In the genomic region with DNA sequence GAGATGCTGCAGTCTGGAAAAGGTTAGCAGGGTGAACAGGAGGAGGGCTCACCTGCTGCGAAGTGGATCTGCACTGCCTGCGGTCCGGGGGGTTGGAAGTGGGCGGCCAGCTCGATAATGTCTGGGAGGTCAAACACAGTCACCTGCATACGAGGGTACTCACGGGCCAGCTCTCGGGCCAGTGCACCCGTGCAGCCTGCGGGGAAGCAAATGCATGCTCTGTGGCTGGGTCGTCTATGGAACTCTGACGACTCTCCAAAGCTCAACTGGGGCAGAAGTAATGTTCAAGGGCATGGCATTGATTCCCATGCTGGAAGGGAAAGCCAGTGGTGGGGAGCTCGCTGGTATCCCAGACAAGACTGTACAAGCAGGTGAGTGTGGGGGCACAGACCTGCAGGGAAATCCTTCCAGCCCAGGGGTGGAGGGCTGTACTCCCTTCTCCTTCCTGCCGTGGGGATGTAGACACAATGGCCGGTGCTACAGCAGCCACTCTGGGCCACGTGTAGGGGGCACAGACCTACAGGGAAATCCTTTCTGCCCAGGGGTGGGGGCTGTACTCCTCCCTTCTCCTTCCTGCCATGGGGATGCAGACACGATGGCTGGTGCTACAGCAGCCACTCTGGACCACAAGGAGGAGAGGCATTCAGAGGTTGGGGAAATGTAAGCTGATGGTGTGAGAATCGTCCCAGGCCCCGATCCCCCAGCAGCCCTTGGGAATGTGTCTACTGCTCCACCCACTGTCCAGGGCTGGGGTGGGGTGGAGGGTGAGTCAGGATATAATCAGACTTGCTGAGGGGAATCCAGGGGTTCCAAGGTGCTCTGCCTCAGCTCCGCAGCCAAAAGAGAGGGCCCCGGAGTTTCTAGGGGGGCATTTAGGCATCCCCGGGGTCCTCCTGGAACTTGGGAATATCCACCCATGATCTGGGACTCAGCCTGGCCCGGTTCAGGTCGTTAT, we compare ENCODE assay signal across 2 cellular contexts.
TF ChIP-seq lines count a peak whose summit lies in the region.

No MANE protein-coding gene starts in this region.

TF ChIP-seq in HEK293, 187 proteins besides CTCF, POLR2A, EP300 and RAD21:
- TF ChIP-seq ZSCAN23 (tag by site-specific recombination; IDR thresholded peaks at IDR 0.05) (0 out of 2 replicates have a peak, but pooled peaks have one; percentile 50), SETDB1 (IDR thresholded peaks at IDR 0.05; ENCODE audit: insufficient read length, low read length) (peak; percentile 67), ZEB2 (tag by site-specific recombination; IDR thresholded peaks at IDR 0.05) (no peak), SP7 (tag by site-specific recombination; IDR thresholded peaks at IDR 0.05) (0 out of 2 replicates have a peak, but pooled peaks have one; percentile 27), KLF8 (tag by site-specific recombination; IDR thresholded peaks at IDR 0.05) (peak; percentile 64), ZNF501 (tag by site-specific recombination; IDR thresholded peaks at IDR 0.05) (no peak), ZNF629 (tag by site-specific recombination; IDR thresholded peaks at IDR 0.05) (0 out of 2 replicates have a peak, but pooled peaks have one; percentile 23), ZXDB (tag by site-specific recombination; IDR thresholded peaks at IDR 0.05) (0 out of 2 replicates have a peak, but pooled peaks have one; percentile 26), TRIM28 (IDR thresholded peaks at IDR 0.05; ENCODE audit: borderline replicate concordance, low read length) (peak; percentile 92; the same call in 1 of the 2 replicates), ZNF555 (tag by site-specific recombination; conservative IDR thresholded peaks at IDR 0.05) (no peak), ZNF529 (tag by site-specific recombination; IDR thresholded peaks at IDR 0.05; ENCODE audit: insufficient replicate concordance) (peak; percentile 13), MEIS1 (CRISPR knock-in tag; IDR thresholded peaks at IDR 0.05; ENCODE audit: borderline replicate concordance) (no peak)
- TF ChIP-seq, protein P1, sequence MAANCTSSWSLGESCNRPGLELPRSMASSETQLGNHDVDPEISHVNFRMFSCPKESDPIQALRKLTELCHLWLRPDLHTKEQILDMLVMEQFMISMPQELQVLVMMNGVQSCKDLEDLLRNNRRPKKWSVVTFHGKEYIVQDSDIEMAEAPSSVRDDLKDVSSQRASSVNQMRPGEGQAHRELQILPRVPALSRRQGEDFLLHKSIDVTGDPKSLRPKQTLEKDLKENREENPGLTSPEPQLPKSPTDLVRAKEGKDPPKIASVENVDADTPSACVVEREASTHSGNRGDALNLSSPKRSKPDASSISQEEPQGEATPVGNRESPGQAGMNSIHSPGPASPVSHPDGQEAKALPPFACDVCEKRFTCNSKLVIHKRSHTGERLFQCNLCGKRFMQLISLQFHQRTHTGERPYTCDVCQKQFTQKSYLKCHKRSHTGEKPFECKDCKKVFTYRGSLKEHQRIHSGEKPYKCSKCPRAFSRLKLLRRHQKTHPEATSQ (tag by site-specific recombination; IDR thresholded peaks at IDR 0.05) = 0 out of 2 replicates have a peak, but pooled peaks have one; percentile 70
- TF ChIP-seq, protein P2, sequence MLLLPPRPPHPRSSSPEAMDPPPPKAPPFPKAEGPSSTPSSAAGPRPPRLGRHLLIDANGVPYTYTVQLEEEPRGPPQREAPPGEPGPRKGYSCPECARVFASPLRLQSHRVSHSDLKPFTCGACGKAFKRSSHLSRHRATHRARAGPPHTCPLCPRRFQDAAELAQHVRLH (tag by site-specific recombination; IDR thresholded peaks at IDR 0.05) = peak; percentile 91
- TF ChIP-seq, protein P3, sequence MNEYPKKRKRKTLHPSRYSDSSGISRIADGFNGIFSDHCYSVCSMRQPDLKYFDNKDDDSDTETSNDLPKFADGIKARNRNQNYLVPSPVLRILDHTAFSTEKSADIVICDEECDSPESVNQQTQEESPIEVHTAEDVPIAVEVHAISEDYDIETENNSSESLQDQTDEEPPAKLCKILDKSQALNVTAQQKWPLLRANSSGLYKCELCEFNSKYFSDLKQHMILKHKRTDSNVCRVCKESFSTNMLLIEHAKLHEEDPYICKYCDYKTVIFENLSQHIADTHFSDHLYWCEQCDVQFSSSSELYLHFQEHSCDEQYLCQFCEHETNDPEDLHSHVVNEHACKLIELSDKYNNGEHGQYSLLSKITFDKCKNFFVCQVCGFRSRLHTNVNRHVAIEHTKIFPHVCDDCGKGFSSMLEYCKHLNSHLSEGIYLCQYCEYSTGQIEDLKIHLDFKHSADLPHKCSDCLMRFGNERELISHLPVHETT (tag by site-specific recombination; IDR thresholded peaks at IDR 0.05) = peak; percentile 60
- TF ChIP-seq, protein P4, sequence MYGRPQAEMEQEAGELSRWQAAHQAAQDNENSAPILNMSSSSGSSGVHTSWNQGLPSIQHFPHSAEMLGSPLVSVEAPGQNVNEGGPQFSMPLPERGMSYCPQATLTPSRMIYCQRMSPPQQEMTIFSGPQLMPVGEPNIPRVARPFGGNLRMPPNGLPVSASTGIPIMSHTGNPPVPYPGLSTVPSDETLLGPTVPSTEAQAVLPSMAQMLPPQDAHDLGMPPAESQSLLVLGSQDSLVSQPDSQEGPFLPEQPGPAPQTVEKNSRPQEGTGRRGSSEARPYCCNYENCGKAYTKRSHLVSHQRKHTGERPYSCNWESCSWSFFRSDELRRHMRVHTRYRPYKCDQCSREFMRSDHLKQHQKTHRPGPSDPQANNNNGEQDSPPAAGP (tag by site-specific recombination; IDR thresholded peaks at IDR 0.05) = peak; percentile 74; the same call in 1 of the 2 replicates
- TF ChIP-seq, protein P5, sequence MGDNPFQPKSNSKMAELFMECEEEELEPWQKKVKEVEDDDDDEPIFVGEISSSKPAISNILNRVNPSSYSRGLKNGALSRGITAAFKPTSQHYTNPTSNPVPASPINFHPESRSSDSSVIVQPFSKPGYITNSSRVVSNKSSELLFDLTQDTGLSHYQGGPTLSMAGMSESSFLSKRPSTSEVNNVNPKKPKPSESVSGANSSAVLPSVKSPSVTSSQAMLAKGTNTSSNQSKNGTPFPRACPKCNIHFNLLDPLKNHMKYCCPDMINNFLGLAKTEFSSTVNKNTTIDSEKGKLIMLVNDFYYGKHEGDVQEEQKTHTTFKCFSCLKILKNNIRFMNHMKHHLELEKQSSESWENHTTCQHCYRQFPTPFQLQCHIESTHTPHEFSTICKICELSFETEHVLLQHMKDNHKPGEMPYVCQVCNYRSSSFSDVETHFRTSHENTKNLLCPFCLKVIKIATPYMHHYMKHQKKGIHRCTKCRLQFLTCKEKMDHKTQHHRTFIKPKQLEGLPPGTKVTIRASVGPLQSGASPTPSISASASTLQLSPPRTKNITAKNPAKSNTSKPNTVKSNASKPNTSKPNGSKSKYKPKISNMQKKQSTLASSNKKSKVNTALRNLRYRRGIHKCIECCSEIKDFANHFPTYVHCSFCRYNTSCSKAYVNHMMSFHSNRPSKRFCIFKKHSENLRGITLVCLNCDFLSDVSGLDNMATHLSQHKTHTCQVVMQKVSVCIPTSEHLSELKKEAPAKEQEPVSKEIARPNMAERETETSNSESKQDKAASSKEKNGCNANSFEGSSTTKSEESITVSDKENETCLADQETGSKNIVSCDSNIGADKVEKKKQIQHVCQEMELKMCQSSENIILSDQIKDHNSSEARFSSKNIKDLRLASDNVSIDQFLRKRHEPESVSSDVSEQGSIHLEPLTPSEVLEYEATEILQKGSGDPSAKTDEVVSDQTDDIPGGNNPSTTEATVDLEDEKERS (tag by site-specific recombination; IDR thresholded peaks at IDR 0.05) = peak; percentile 100
TF ChIP-seq in HEK293: peak in this region for 13.

TF ChIP-seq in H1, 55 proteins besides CTCF, POLR2A, EP300 and RAD21:
- no peak for TF ChIP-seq SAP30 (IDR thresholded peaks at IDR 0.05; ENCODE audit: insufficient read depth, insufficient replicate concordance, low read length)
- TF ChIP-seq KDM1A (IDR thresholded peaks at IDR 0.05; ENCODE audit: borderline replicate concordance, low read length) = peak; percentile 95
- TF ChIP-seq CEBPB (IDR thresholded peaks at IDR 0.05; ENCODE audit: low read depth, low read length) = no peak
- TF ChIP-seq RXRA (IDR thresholded peaks at IDR 0.05; ENCODE audit: insufficient read depth, low read depth, low read length) = no peak
- peak in 1 of 2 experiments; percentile 67; a peak in 1 of 4 replicates for TF ChIP-seq HDAC2 (IDR thresholded peaks at IDR 0.05; ENCODE audit: borderline replicate concordance in 1 of 2, low read depth in 2 of 2, low read length in 2 of 2)
- no peak for TF ChIP-seq PHF8 (conservative IDR thresholded peaks at IDR 0.05; ENCODE audit: low read depth, low read length)
- peak; percentile 75; the same call in 1 of the 2 replicates for TF ChIP-seq POLR2AphosphoS5 (IDR thresholded peaks at IDR 0.05; ENCODE audit: low read depth, low read length)
- TF ChIP-seq TAF7 (optimal IDR thresholded peaks at IDR 0.05; ENCODE audit: borderline replicate concordance, low read depth, low read length) = peak; percentile 7
